ENCODE assay signal across 8 cellular contexts in genomic region chr1:149395802-149396201, GRCh38.
DNase-seq lines count a peak whose midpoint lies in the region; ATAC-seq lines count a peak whose summit lies in the region.
"Not testable (repeated sequence)": the region's sequence is repeated elsewhere in the genome, so short reads cannot be mapped to it uniquely, and the experiment has no call there.

No MANE protein-coding gene starts in this region.

- H3K4me1 ChIP-seq in GM23248 (ENCODE audit: insufficient read depth), result not testable (repeated sequence)

- not testable (repeated sequence) for H3K36me3 Mint-ChIP-seq in activated CD4-positive, alpha-beta T cell treated with anti-CD3 and anti-CD28 coated beads, Interleukin-2, amount 10 ng/mL, durations not matched to agents 7 days and 5 days (ENCODE audit: low read depth); activated naive CD8-positive, alpha-beta T cell treated with anti-CD3 and anti-CD28 coated beads, Interleukin-2, amount 50 U/mL, for 24 hours (ENCODE audit: low read depth)

- H3K9me2 ChIP-seq in GM23248 (ENCODE audit: insufficient read depth), result not testable (repeated sequence)

- POLR2A ChIA-PET in activated CD4-positive, alpha-beta T cell treated with anti-CD3 and anti-CD28 coated beads, Interleukin-2, amount 10 ng/mL, durations not matched to agents 7 days and 5 days (lab: Charles Lee), result not testable (repeated sequence)

- CTCF ChIA-PET in activated CD4-positive, alpha-beta T cell treated with anti-CD3 and anti-CD28 coated beads, Interleukin-2, amount 10 ng/mL, durations not matched to agents 7 days and 5 days (lab: Charles Lee), result not testable (repeated sequence)

- peaks cover 44% of the 10 kb centered on the region for H3K79me2 ChIP-seq in GM23248 (ENCODE audit: insufficient read depth)

- not testable (repeated sequence) for H3K9me3 Mint-ChIP-seq in activated CD4-positive, alpha-beta T cell treated with anti-CD3 and anti-CD28 coated beads, Interleukin-2, amount 10 ng/mL, durations not matched to agents 7 days and 5 days; activated naive CD8-positive, alpha-beta T cell treated with anti-CD3 and anti-CD28 coated beads, Interleukin-2, amount 50 U/mL, for 24 hours

- not testable (repeated sequence) for H2AFZ ChIP-seq in GM23248

- not testable (repeated sequence) for H3K27ac Mint-ChIP-seq in activated CD4-positive, alpha-beta T cell treated with anti-CD3 and anti-CD28 coated beads, Interleukin-2, amount 10 ng/mL, durations not matched to agents 7 days and 5 days; activated naive CD8-positive, alpha-beta T cell treated with anti-CD3 and anti-CD28 coated beads, Interleukin-2, amount 50 U/mL, for 24 hours

- ATAC-seq in activated naive CD8-positive, alpha-beta T cell treated with anti-CD3 and anti-CD28 coated beads, Interleukin-2, amount 50 U/mL, for 24 hours, result not testable (repeated sequence)

- not testable (repeated sequence) for H3K4me3 Mint-ChIP-seq in activated CD4-positive, alpha-beta T cell treated with anti-CD3 and anti-CD28 coated beads, Interleukin-2, amount 10 ng/mL, durations not matched to agents 7 days and 5 days; activated naive CD8-positive, alpha-beta T cell treated with anti-CD3 and anti-CD28 coated beads, Interleukin-2, amount 50 U/mL, for 24 hours

- not testable (repeated sequence) for H3K9ac ChIP-seq in GM23248

- H3K36me3 ChIP-seq in GM23248 (ENCODE audit: low read depth), result not testable (repeated sequence)

- in situ Hi-C loops in GM23248 (cut with MboI), result not testable (repeated sequence)

- 95 to 97% methylated on average over 2 of the region's 2 CpGs for WGBS in GM23248 (ENCODE audit: low coverage in 1 of 2, low lambda C conversion rate in 2 of 2, missing lambda C conversion rate in 2 of 2), 2 experiments

- H3K4me3 ChIP-seq in GM23248, result not testable (repeated sequence)

- H3K9me3 ChIP-seq in GM23248 (ENCODE audit: low read depth), result not testable (repeated sequence)

- H3K27ac ChIP-seq in GM23248, result not testable (repeated sequence)

- not testable (repeated sequence) for H3K4me1 Mint-ChIP-seq in activated CD4-positive, alpha-beta T cell treated with anti-CD3 and anti-CD28 coated beads, Interleukin-2, amount 10 ng/mL, durations not matched to agents 7 days and 5 days
- H3K4me1 Mint-ChIP-seq in activated naive CD8-positive, alpha-beta T cell treated with anti-CD3 and anti-CD28 coated beads, Interleukin-2, amount 50 U/mL, for 24 hours, result peaks cover 24% of the 10 kb centered on the region

- H3F3A ChIP-seq in GM23248 (ENCODE audit: insufficient read depth), result not testable (repeated sequence)

- not testable (repeated sequence) for H3K27me3 Mint-ChIP-seq in activated CD4-positive, alpha-beta T cell treated with anti-CD3 and anti-CD28 coated beads, Interleukin-2, amount 10 ng/mL, durations not matched to agents 7 days and 5 days; activated naive CD8-positive, alpha-beta T cell treated with anti-CD3 and anti-CD28 coated beads, Interleukin-2, amount 50 U/mL, for 24 hours

- H3K4me2 ChIP-seq in GM23248 (ENCODE audit: unreplicated experiment), result not testable (repeated sequence)

- not testable (repeated sequence) for H4K20me1 ChIP-seq in GM23248 (ENCODE audit: insufficient read depth)

- H3K27me3 ChIP-seq in GM23248 (replicated peaks; ENCODE audit: insufficient read depth), result not testable (repeated sequence)

- DNase-seq in GM23248, result peak; percentile 6
- DNase-seq in activated CD4-positive, alpha-beta T cell treated with anti-CD3 and anti-CD28 coated beads, Interleukin-2, amount 10 ng/mL, durations not matched to agents 7 days and 5 days, result peak; percentile 6
- peak; percentile 16 for DNase-seq in activated CD8-positive, alpha-beta memory T cell treated with anti-CD3 and anti-CD28 coated beads, Interleukin-2, amount 50 U/mL, for 1 hour (ENCODE audit: extremely low read depth)
- peak; percentile 10 for DNase-seq in activated T-helper 9 cell treated with anti-CD3 and anti-CD28 coated beads, Interleukin-2, amount 50 U/mL, for 16 hours (ENCODE audit: low read depth)
- peak; percentile 24 for DNase-seq in activated naive CD8-positive, alpha-beta T cell treated with anti-CD3 and anti-CD28 coated beads, Interleukin-2, amount 50 U/mL, for 24 hours
- peak in 3 of 4 experiments; percentile 5 to 40 (median 9) for DNase-seq in stimulated activated CD4-positive, alpha-beta T cell treated with anti-CD3 and anti-CD28 coated beads, Interleukin-1b, Interleukin-23, amount 100 ng/mL, for 24 hours (ENCODE audit: low read depth in 4 of 4, low spot score in 1 of 4)
- peak; percentile 17 to 75 for DNase-seq in stimulated activated CD4-positive, alpha-beta T cell treated with anti-CD3 and anti-CD28 coated beads, Interleukin-4, amount 100 ng/mL, for 4 hours
- DNase-seq in stimulated activated CD8-positive, alpha-beta memory T cell treated with anti-CD3 and anti-CD28 coated beads, Interleukin-4, amount 100 ng/mL, for 48 hours, result peak; percentile 57

Comparison
In these comparisons a context has a peak if more than half of its experiments do, and no peak if none do; other contexts are left out.
1. DNase-seq: peak in every context shown above with its lines; median percentile 57 in stimulated activated CD8-positive, alpha-beta memory T cell treated with anti-CD3 and anti-CD28 coated beads, Interleukin-4, amount 100 ng/mL, for 48 hours; 46 in stimulated activated CD4-positive, alpha-beta T cell treated with anti-CD3 and anti-CD28 coated beads, Interleukin-4, amount 100 ng/mL, for 4 hours; 24 in activated naive CD8-positive, alpha-beta T cell treated with anti-CD3 and anti-CD28 coated beads, Interleukin-2, amount 50 U/mL, for 24 hours; 16 in activated CD8-positive, alpha-beta memory T cell treated with anti-CD3 and anti-CD28 coated beads, Interleukin-2, amount 50 U/mL, for 1 hour; 10 in activated T-helper 9 cell treated with anti-CD3 and anti-CD28 coated beads, Interleukin-2, amount 50 U/mL, for 16 hours; 9 in stimulated activated CD4-positive, alpha-beta T cell treated with anti-CD3 and anti-CD28 coated beads, Interleukin-1b, Interleukin-23, amount 100 ng/mL, for 24 hours; 6 in GM23248; 6 in activated CD4-positive, alpha-beta T cell treated with anti-CD3 and anti-CD28 coated beads, Interleukin-2, amount 10 ng/mL, durations not matched to agents 7 days and 5 days.